ENCODE assay signal across 18 cellular contexts in genomic region chr9:75131700-75132099, GRCh38. TPM values are rescaled to one million over a fixed set of nuclear protein-coding genes. Genes with fewer than 3 reads are reported as not detected.
DNase-seq lines count a peak whose midpoint lies in the region; ATAC-seq and TF ChIP-seq lines count a peak whose summit lies in the region.
"Had no signal": no experiment of that assay in that cellular context is flagged by ENCODE, and none has a peak within 500 bp of the region (broad histone marks: within the 10 kb centered on the region; RNA-seq: fewer than 3 reads in every experiment).

No MANE protein-coding gene starts in this region.

- H3K27me3 ChIP-seq in testis: no peaks in the 10 kb centered on the region

- peaks cover 0 to 5% of the 10 kb centered on the region in 2 donors for H3K9me3 Mint-ChIP-seq in activated T-cell treated with anti-CD3 and anti-CD28 coated beads, Interleukin-2, amount 50 U/mL, for 72 hours
- no peaks in the 10 kb centered on the region for H3K9me3 Mint-ChIP-seq in memory B cell

- H3K36me3 ChIP-seq in testis (ENCODE audit: low read depth, missing control alignments): no peaks in the 10 kb centered on the region

- H3K4me1 ChIP-seq in testis: no peaks in the 10 kb centered on the region
- H3K4me1 ChIP-seq: A549 had no signal

- WGBS in testis, 2 donors: 96 to 98% methylated on average over 3 of the region's 3 CpGs

- H3K9me3 ChIP-seq in T-helper 17 cell (ENCODE audit: control insufficient read depth, low read length, poor library complexity, severe bottlenecking): no peaks in the 10 kb centered on the region
- no peaks in the 10 kb centered on the region for H3K9me3 ChIP-seq in testis
- H3K9me3 ChIP-seq: A549 had no signal

- no peak for TF ChIP-seq POLR2A in testis (IDR thresholded peaks at IDR 0.05)

- H3K4me1 Mint-ChIP-seq in activated T-cell treated with anti-CD3 and anti-CD28 coated beads, Interleukin-2, amount 50 U/mL, for 72 hours (ENCODE audit: low read depth): peaks cover 21% of the 10 kb centered on the region
- peaks cover 42% of the 10 kb centered on the region for H3K4me1 Mint-ChIP-seq in T-helper 17 cell
- peaks cover 4% of the 10 kb centered on the region for H3K4me1 Mint-ChIP-seq in memory B cell

- TF ChIP-seq CTCF in testis (IDR thresholded peaks at IDR 0.05): no peak

- intact Hi-C loops in testis (cut with DNase I; ENCODE audit: low total_unique reads): no loop called here

- H3K27me3 Mint-ChIP-seq in activated T-cell treated with anti-CD3 and anti-CD28 coated beads, Interleukin-2, amount 50 U/mL, for 72 hours (ENCODE audit: low read depth): no peaks in the 10 kb centered on the region
- no peaks in the 10 kb centered on the region for H3K27me3 Mint-ChIP-seq in T-helper 17 cell
- H3K27me3 Mint-ChIP-seq in memory B cell: no peaks in the 10 kb centered on the region

- peaks cover 17 to 36% of the 10 kb centered on the region in 2 donors for H3K36me3 Mint-ChIP-seq in activated T-cell treated with anti-CD3 and anti-CD28 coated beads, Interleukin-2, amount 50 U/mL, for 72 hours (ENCODE audit: insufficient read depth in 2 of 2)
- H3K36me3 Mint-ChIP-seq in T-helper 17 cell (ENCODE audit: low read depth): peaks cover 20% of the 10 kb centered on the region
- H3K36me3 Mint-ChIP-seq in memory B cell: peaks cover 55% of the 10 kb centered on the region

- DNase-seq in activated T-cell treated with anti-CD3 and anti-CD28 coated beads, Interleukin-2, amount 50 U/mL, for 72 hours: no peak
- no peak for DNase-seq in activated T-cell treated with anti-CD3 and anti-CD28 coated beads, Interleukin-2, amount 50 U/mL, for 48 hours
- DNase-seq in T-helper 17 cell (no peak), memory B cell (ENCODE audit: low spot score in 2 of 2) (no peak), testis (no peak), T-helper 9 cell (no peak)
- DNase-seq: DMS 273 treated with DMSO at 0.1 percent for 48 hours; GOT3; KBM-7; NCI-H1092 treated with DMSO at 0.1 percent for 48 hours; NCI-H1694; NCI-H345; NCI-H69; NK-92 treated with Interleukin-12 subunit alpha and Interleukin-12 subunit beta, amount 100 ng/mL, for 24 hours; OCI-M1; RPMI8226 had no signal

- H3K4me3 Mint-ChIP-seq in activated T-cell treated with anti-CD3 and anti-CD28 coated beads, Interleukin-2, amount 50 U/mL, for 72 hours: no peak overlapping the region
- H3K4me3 Mint-ChIP-seq in T-helper 17 cell (peak overlapping the region; percentile 63), memory B cell (no peak overlapping the region)

- no peak overlapping the region for H3K4me3 ChIP-seq in testis
- H3K4me3 ChIP-seq: A549 had no signal

- peak overlapping the region; percentile 23 for H3K27ac Mint-ChIP-seq in activated T-cell treated with anti-CD3 and anti-CD28 coated beads, Interleukin-2, amount 50 U/mL, for 72 hours
- H3K27ac Mint-ChIP-seq in T-helper 17 cell: peak overlapping the region; percentile 83
- peak overlapping the region; percentile 70 for H3K27ac Mint-ChIP-seq in memory B cell

- no peak overlapping the region for H3K27ac ChIP-seq in testis
- H3K27ac ChIP-seq: A549 had no signal

- ATAC-seq in activated T-cell treated with anti-CD3 and anti-CD28 coated beads, Interleukin-2, amount 50 U/mL, for 72 hours (replicated peaks in 1 of 2): no peak
- ATAC-seq in T-helper 17 cell (no peak), memory B cell (ENCODE audit: low read depth) (no peak), HG03108 (IDR thresholded peaks at IDR 0.05; ENCODE audit: unreplicated experiment) (no peak)
- ATAC-seq: A549 had no signal

RNA-seq across cellular contexts. Expression of gene OSTF1, which starts 43.4 kb away (rescaled TPM):
- 100 to 1,000 TPM in 1 of 2 donors, 10 to 100 TPM in 1; 71.9 to 109 TPM for total RNA-seq in activated T-cell treated with anti-CD3 and anti-CD28 coated beads, Interleukin-2, amount 50 U/mL, for 72 hours
- total RNA-seq in T-helper 17 cell (10 to 100 TPM; 85.2 to 95.1 TPM), testis (10 to 100 TPM; 25.2 to 25.6 TPM)
- polyA plus RNA-seq in testis (ENCODE audit: insufficient read depth, low read depth, low replicate concordance): 34.2 TPM

RNA-seq across cellular contexts. Expression of gene NMRK1, which starts 43.7 kb away (rescaled TPM):
- total RNA-seq in activated T-cell treated with anti-CD3 and anti-CD28 coated beads, Interleukin-2, amount 50 U/mL, for 72 hours: 10 to 100 TPM; 41.0 to 59.3 TPM
- 10 to 100 TPM; 56.7 to 70.0 TPM for total RNA-seq in T-helper 17 cell
- total RNA-seq in testis: 10 to 100 TPM; 13.8 to 22.4 TPM
- 21.3 TPM for polyA plus RNA-seq in testis (ENCODE audit: insufficient read depth, low read depth, low replicate concordance)

Comparison
In these comparisons a context has a peak if more than half of its experiments do, and no peak if none do; other contexts are left out.
1. H3K27ac Mint-ChIP-seq: peak in every context shown above with its lines; median percentile 83 in T-helper 17 cell; 70 in memory B cell; 23 in activated T-cell treated with anti-CD3 and anti-CD28 coated beads, Interleukin-2, amount 50 U/mL, for 72 hours.